ENCODE assay signal across 1 cellular context in the genomic region with DNA sequence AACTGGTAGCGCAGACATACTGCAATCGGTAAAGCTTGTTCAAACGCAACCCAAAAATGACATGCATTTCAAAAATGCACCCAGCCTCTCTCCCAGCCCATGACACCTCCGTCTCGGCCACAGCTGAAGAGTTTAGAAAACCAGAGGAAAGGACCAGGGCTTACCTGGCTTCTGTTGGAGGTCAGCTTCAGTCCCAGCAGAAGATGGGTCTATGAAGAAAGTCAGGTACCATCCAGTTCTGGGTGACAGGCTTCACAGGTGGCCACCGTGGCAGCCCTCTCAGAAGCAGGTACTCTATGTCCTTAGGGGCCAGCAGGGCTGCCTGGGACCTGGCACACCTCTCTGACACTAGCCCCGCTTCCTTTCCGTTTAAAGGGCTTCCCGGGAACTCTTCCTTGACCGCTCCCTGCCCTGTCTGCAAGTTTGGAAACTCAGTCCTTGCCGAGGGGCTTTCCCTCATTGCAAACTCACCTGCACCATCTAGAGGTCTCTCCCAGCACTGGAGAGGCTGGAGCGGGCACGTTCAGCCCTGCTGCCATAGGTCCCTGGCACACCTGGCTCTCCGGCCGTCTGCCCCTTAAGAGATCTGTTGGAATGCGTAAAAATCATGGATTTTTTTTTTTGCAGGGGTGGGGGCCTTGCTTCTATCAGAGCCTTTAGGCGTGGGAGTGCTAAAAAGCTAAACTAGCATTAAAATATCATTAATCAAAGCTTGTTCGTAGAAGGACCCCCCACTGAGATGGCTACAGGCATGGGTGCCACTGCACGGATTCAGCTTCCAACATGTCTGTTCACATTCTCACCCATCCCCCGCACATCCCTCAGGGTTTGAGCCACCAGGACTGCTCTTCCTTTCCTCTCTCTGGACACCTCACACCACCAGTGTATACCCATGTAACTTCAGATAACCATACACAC.
TF ChIP-seq lines count a peak whose summit lies in the region.

A gene (minus strand): TSS at position 425 of the 918 bp plus-strand sequence. CDS start 58,206 bp downstream, outside the sequence.

TF ChIP-seq in K562, 482 proteins besides CTCF, POLR2A, EP300 and RAD21 (continued from another document):
- TF ChIP-seq, protein P1, sequence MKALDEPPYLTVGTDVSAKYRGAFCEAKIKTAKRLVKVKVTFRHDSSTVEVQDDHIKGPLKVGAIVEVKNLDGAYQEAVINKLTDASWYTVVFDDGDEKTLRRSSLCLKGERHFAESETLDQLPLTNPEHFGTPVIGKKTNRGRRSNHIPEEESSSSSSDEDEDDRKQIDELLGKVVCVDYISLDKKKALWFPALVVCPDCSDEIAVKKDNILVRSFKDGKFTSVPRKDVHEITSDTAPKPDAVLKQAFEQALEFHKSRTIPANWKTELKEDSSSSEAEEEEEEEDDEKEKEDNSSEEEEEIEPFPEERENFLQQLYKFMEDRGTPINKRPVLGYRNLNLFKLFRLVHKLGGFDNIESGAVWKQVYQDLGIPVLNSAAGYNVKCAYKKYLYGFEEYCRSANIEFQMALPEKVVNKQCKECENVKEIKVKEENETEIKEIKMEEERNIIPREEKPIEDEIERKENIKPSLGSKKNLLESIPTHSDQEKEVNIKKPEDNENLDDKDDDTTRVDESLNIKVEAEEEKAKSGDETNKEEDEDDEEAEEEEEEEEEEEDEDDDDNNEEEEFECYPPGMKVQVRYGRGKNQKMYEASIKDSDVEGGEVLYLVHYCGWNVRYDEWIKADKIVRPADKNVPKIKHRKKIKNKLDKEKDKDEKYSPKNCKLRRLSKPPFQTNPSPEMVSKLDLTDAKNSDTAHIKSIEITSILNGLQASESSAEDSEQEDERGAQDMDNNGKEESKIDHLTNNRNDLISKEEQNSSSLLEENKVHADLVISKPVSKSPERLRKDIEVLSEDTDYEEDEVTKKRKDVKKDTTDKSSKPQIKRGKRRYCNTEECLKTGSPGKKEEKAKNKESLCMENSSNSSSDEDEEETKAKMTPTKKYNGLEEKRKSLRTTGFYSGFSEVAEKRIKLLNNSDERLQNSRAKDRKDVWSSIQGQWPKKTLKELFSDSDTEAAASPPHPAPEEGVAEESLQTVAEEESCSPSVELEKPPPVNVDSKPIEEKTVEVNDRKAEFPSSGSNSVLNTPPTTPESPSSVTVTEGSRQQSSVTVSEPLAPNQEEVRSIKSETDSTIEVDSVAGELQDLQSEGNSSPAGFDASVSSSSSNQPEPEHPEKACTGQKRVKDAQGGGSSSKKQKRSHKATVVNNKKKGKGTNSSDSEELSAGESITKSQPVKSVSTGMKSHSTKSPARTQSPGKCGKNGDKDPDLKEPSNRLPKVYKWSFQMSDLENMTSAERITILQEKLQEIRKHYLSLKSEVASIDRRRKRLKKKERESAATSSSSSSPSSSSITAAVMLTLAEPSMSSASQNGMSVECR (CRISPR knock-in tag; IDR thresholded peaks at IDR 0.05), result no peak
- TF ChIP-seq ZNF217 (CRISPR knock-in tag; IDR thresholded peaks at IDR 0.05) (no peak), PYGO2 (tag; IDR thresholded peaks at IDR 0.05) (no peak), KDM1A (IDR thresholded peaks at IDR 0.05) (no peak), FIP1L1 (IDR thresholded peaks at IDR 0.05; ENCODE audit: low read depth, low read length, poor library complexity, severe bottlenecking) (no peak), ZNF263 (CRISPR knock-in tag; IDR thresholded peaks at IDR 0.05; ENCODE audit: borderline replicate concordance) (no peak), NCOA1 (IDR thresholded peaks at IDR 0.05; ENCODE audit: low read depth) (no peak), ZNF717 (CRISPR knock-in tag; IDR thresholded peaks at IDR 0.05) (no peak), BRD9 (IDR thresholded peaks at IDR 0.05; ENCODE audit: low read depth, partially characterized antibody) (no peak)
- TF ChIP-seq, protein P2, sequence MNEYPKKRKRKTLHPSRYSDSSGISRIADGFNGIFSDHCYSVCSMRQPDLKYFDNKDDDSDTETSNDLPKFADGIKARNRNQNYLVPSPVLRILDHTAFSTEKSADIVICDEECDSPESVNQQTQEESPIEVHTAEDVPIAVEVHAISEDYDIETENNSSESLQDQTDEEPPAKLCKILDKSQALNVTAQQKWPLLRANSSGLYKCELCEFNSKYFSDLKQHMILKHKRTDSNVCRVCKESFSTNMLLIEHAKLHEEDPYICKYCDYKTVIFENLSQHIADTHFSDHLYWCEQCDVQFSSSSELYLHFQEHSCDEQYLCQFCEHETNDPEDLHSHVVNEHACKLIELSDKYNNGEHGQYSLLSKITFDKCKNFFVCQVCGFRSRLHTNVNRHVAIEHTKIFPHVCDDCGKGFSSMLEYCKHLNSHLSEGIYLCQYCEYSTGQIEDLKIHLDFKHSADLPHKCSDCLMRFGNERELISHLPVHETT (CRISPR knock-in tag; conservative IDR thresholded peaks at IDR 0.05 in 1 of 2, IDR thresholded peaks at IDR 0.05 in 1 of 2), result no peak
